ENCODE assay signal across 8 cellular contexts in the genomic region with DNA sequence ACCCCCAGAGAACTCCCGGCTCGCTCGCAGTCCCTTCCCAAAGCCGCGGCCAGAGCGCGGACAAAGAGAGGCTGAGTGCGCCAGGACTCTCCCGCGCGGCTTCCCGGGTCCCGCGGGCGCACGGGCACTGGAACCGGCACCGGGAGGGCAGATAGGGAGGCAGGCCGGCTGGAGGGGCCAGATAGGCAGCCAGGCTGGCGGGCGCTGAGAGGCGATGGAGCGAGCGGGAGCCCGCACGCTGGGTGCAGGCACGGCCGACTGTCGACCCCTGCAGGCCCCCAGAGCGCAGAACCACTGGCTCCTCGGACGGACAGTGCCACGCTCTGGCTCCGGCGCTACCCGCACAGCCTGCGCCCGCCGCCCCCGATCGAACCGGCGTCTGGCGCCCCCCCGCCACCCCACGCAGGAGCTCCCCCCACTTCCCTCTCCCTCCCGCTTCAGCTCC. TPM values are rescaled to one million over a fixed set of nuclear protein-coding genes. Genes with fewer than 3 reads are reported as not detected.
DNase-seq lines count a peak whose midpoint lies in the region; ATAC-seq and TF ChIP-seq lines count a peak whose summit lies in the region.

No MANE protein-coding gene starts in this region.

- ATAC-seq in GM18867 (IDR thresholded peaks at IDR 0.05; ENCODE audit: unreplicated experiment) (peak; percentile 27), HG03159 (IDR thresholded peaks at IDR 0.05; ENCODE audit: unreplicated experiment) (peak; percentile 28), RWPE2 (ENCODE audit: low read depth) (peak; percentile 46), left lung (peak; percentile 25), HG03469 (IDR thresholded peaks at IDR 0.05; ENCODE audit: unreplicated experiment) (no peak)

- H3K27me3 ChIP-seq in RWPE2 (ENCODE audit: insufficient read depth, poor library complexity, severe bottlenecking), result no peaks in the 10 kb centered on the region
- H3K27me3 ChIP-seq in left lung, result peaks cover 0 to 23% of the 10 kb centered on the region in 2 donors

- intact Hi-C loops in CD14-positive monocyte (cut with micrococcal nuclease), result loop anchor here in 1 of 2 donors (10.0 kb wide), 1 partner anchor 266 kb away; no protein-coding TSS in a partner anchor
- intact Hi-C loops in left lung (cut with DNase I), result no loop called here

- H3K4me1 ChIP-seq in RWPE2 (ENCODE audit: insufficient read depth, poor library complexity, severe bottlenecking), result peaks cover 26% of the 10 kb centered on the region
- peaks cover 10 to 34% of the 10 kb centered on the region in 2 donors for H3K4me1 ChIP-seq in left lung

- H3K27ac Mint-ChIP-seq in CD14-positive monocyte, result peak overlapping the region in 1 of 7 donors; percentile 63

- H3K27ac ChIP-seq in RWPE2 (ENCODE audit: poor library complexity, severe bottlenecking) (peak overlapping the region; percentile 72), cingulate gyrus (ENCODE audit: low read depth, low read length) (peak overlapping the region; percentile 94), left lung (peak overlapping the region; percentile 82 to 87)

- TF ChIP-seq CTCF in CD14-positive monocyte (IDR thresholded peaks at IDR 0.05) (no peak), RWPE2 (IDR thresholded peaks at IDR 0.05; ENCODE audit: poor library complexity, severe bottlenecking) (peak; percentile 26), left lung (IDR thresholded peaks at IDR 0.05) (no peak)

- H3K27me3 Mint-ChIP-seq in CD14-positive monocyte (ENCODE audit: low read depth in 3 of 3), result peaks cover 21 to 38% (median 32%) of the 10 kb centered on the region in 3 donors

- peaks cover 0 to 2% of the 10 kb centered on the region in 2 donors for H3K36me3 Mint-ChIP-seq in CD14-positive monocyte

- H3K4me1 Mint-ChIP-seq in CD14-positive monocyte, result peaks cover 19% of the 10 kb centered on the region

- peaks cover 0 to 4% (median 0%) of the 10 kb centered on the region in 7 donors for H3K9me3 Mint-ChIP-seq in CD14-positive monocyte

- H3K36me3 ChIP-seq in RWPE2 (ENCODE audit: low read depth) (peaks cover 9% of the 10 kb centered on the region; the same call in 1 of the 2 replicates), left lung (no peaks in the 10 kb centered on the region)

- H3K4me3 ChIP-seq in RWPE2 (ENCODE audit: severe bottlenecking) (peak overlapping the region; percentile 62), left lung (peak overlapping the region; percentile 86 to 90)

- H3K9me3 ChIP-seq in RWPE2 (ENCODE audit: severe bottlenecking), result no peaks in the 10 kb centered on the region
- no peaks in the 10 kb centered on the region for H3K9me3 ChIP-seq in left lung

- H3K4me3 Mint-ChIP-seq in CD14-positive monocyte, result peak overlapping the region; percentile 84 to 95

- DNase-seq in CD14-positive monocyte (ENCODE audit: low spot score) (no peak), RWPE2 (ENCODE audit: low spot score) (no peak), left lung (peak in 1 of 2 donors; percentile 45)
- peak in 2 of 3 experiments; percentile 6 to 35 for DNase-seq in stimulated activated CD4-positive, alpha-beta T cell treated with anti-CD3 and anti-CD28 coated beads, TNF-alpha, amount 100 ng/mL, for 24 hours (ENCODE audit: low read depth in 3 of 3)

RNA-seq across cellular contexts. Expression of a gene that starts 0.6 kb away (rescaled TPM):
- not detected for polyA plus RNA-seq in CD14-positive monocyte
- total RNA-seq in left lung, result 10 to 100 TPM; 12.4 to 28.5 TPM

RNA-seq across cellular contexts. Expression of a gene that starts 39.2 kb away (rescaled TPM):
- polyA plus RNA-seq in CD14-positive monocyte, result 1 to 10 TPM; 1.1 to 1.9 TPM
- 10 to 100 TPM in 1 of 2 donors, 1 to 10 TPM in 1; 9.9 to 13.7 TPM for total RNA-seq in left lung

RNA-seq across cellular contexts. Expression of a gene that starts 51.6 kb away (rescaled TPM):
- under 1 TPM in 1 of 2 donors, not detected in 1; 0.30 TPM for polyA plus RNA-seq in CD14-positive monocyte
- total RNA-seq in left lung, result 10 to 100 TPM; 39.1 to 50.1 TPM

RNA-seq across cellular contexts. Expression of a gene that starts 55.9 kb away (rescaled TPM):
- polyA plus RNA-seq in CD14-positive monocyte, result 1,000 to 10,000 TPM in 1 of 2 donors, 100 to 1,000 TPM in 1; 954 to 1,219 TPM
- total RNA-seq in left lung, result 100 to 1,000 TPM; 176 to 239 TPM

Comparison
In these comparisons a context has a peak if more than half of its experiments do, and no peak if none do; other contexts are left out.
1. DNase-seq: peak in stimulated activated CD4-positive, alpha-beta T cell treated with anti-CD3 and anti-CD28 coated beads, TNF-alpha, amount 100 ng/mL, for 24 hours (2 of 3); none in CD14-positive monocyte (single experiment) and RWPE2 (single experiment).
2. Peak in every context shown above with its lines, with median percentiles within 50 percentile points of each other: H3K27ac ChIP-seq.